In the genomic region with DNA sequence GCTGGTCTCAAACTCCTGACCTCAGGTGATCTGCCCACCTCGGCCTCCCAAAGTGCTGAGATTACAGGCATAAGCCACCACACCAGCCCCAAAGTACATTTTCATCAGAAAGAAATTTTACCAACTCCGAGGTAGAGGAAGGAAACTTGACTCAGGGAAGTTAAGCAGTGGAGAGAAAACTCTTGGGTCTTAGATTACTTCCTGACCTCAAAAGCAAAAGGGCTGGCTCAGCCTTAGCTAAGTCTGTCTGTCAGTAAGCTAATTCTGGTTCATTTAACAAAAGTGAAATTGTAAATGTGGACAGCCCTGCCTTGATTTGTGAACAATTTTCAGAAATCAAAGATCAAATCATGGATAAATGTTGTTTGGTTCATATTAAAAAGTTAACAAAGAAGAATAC, we compare ENCODE assay signal across 17 cellular contexts. TPM values are rescaled to one million over a fixed set of nuclear protein-coding genes. Genes with fewer than 3 reads are reported as not detected.
DNase-seq lines count a peak whose midpoint lies in the region; ATAC-seq, FAIRE-seq and TF ChIP-seq lines count a peak whose summit lies in the region.
"Had no signal": no experiment of that assay in that cellular context is flagged by ENCODE, and none has a peak within 500 bp of the region (broad histone marks: within the 10 kb centered on the region; RNA-seq: fewer than 3 reads in every experiment).

No MANE protein-coding gene starts in this region.

- H3K4me2 ChIP-seq in HepG2 (ENCODE audit: low read depth, low read length) (no peak overlapping the region), mesendoderm (ENCODE audit: low read length) (no peak overlapping the region)
- H3K4me2 ChIP-seq: A549 had no signal

- TF ChIP-seq POLR2A in right lobe of liver (IDR thresholded peaks at IDR 0.05) (no peak), HepG2 (IDR thresholded peaks at IDR 0.05; ENCODE audit: insufficient read depth in 1 of 2, low read depth in 2 of 2, low read length in 2 of 2) (no peak)

- H4K8ac ChIP-seq in mesendoderm (ENCODE audit: low read depth, low read length): no peak overlapping the region

- DNase-seq in right lobe of liver (no peak), HepG2 (ENCODE audit: low spot score) (no peak), mesendoderm (no peak), NCI-H226 (no peak), foreskin keratinocyte (no peak)
- DNase-seq: CD4-positive, CD25-positive, alpha-beta regulatory T cell; NCI-H1436; NCI-H2029 treated with DMSO at 0.1 percent for 48 hours; NCI-H526; OCI-M1; RPMI8226 had no signal

- H3K27ac Mint-ChIP-seq in activated naive CD8-positive, alpha-beta T cell: peak overlapping the region; percentile 62

- no peak overlapping the region for H3K56ac ChIP-seq in mesendoderm (ENCODE audit: low read length)

- no peaks in the 10 kb centered on the region for H3K27me3 ChIP-seq in right lobe of liver
- no peaks in the 10 kb centered on the region for H3K27me3 ChIP-seq in HepG2 (ENCODE audit: control insufficient read depth in 1 of 2, insufficient read depth in 2 of 2, low read length in 2 of 2)
- no peaks in the 10 kb centered on the region for H3K27me3 ChIP-seq in mesendoderm (ENCODE audit: insufficient read depth, low read length, poor library complexity)
- H3K27me3 ChIP-seq in foreskin keratinocyte: no peaks in the 10 kb centered on the region

- WGBS in right lobe of liver (ENCODE audit: insufficient coverage, low coverage, low lambda C conversion rate, missing lambda C conversion rate): 71% methylated on average over 2 of the region's 2 CpGs
- 96% methylated on average over 2 of the region's 2 CpGs for WGBS in HepG2 (ENCODE audit: low lambda C conversion rate)
- no CpG with 5 or more reads among the region's 2 CpGs for WGBS in mesendoderm (ENCODE audit: extremely low coverage, insufficient coverage, low lambda C conversion rate)

- peak overlapping the region; percentile 52 for H3K4ac ChIP-seq in mesendoderm (ENCODE audit: low read depth, low read length)

- H3K27ac ChIP-seq in right lobe of liver: no peak overlapping the region
- H3K27ac ChIP-seq in HepG2 (ENCODE audit: extremely low read length, insufficient read depth, low read length): no peak overlapping the region
- H3K27ac ChIP-seq in mesendoderm (ENCODE audit: low read depth, low read length): no peak overlapping the region
- no peak overlapping the region for H3K27ac ChIP-seq in foreskin keratinocyte
- H3K27ac ChIP-seq: A549 had no signal

- H3K23ac ChIP-seq in mesendoderm (ENCODE audit: low read length): no peak overlapping the region

- TF ChIP-seq CTCF in right lobe of liver (IDR thresholded peaks at IDR 0.05) (no peak), HepG2 (CRISPR knock-in tag; IDR thresholded peaks at IDR 0.05) (no peak), foreskin keratinocyte (conservative IDR thresholded peaks at IDR 0.05) (no peak)

- H3K4me3 Mint-ChIP-seq in activated naive CD8-positive, alpha-beta T cell: no peak overlapping the region

- BruUV-seq in HepG2 (replicated peaks; lab: Mats Ljungman, UMichigan): no TSS peak

- H3K4me1 Mint-ChIP-seq in activated naive CD8-positive, alpha-beta T cell (ENCODE audit: low read depth): peaks cover 23% of the 10 kb centered on the region

- H3K79me1 ChIP-seq in mesendoderm (ENCODE audit: low read length): no peaks in the 10 kb centered on the region

- no peak overlapping the region for H4K5ac ChIP-seq in mesendoderm (ENCODE audit: low read length)

- CTCF ChIA-PET in HepG2 (lab: Yijun Ruan, JAX; ENCODE audit: low intra/inter-chr PET ratio, low total read pairs): no interaction called here

- H3K9me3 Mint-ChIP-seq in activated naive CD8-positive, alpha-beta T cell (ENCODE audit: low read depth): peaks cover 7% of the 10 kb centered on the region

- H3K9me3 ChIP-seq in right lobe of liver: peaks cover 0 to 4% (median 0%) of the 10 kb centered on the region in 4 donors
- H3K9me3 ChIP-seq in HepG2 (ENCODE audit: low read length): no peaks in the 10 kb centered on the region
- H3K9me3 ChIP-seq: A549 had no signal

- H3K4me3 ChIP-seq in right lobe of liver (no peak overlapping the region), HepG2 (replicated peaks in 1 of 3; ENCODE audit: insufficient read depth in 1 of 3, low read depth in 2 of 3, low read length in 3 of 3) (no peak overlapping the region), mesendoderm (ENCODE audit: low read length) (no peak overlapping the region)
- H3K4me3 ChIP-seq: A549 had no signal

- in situ Hi-C loops in HepG2 (cut with HindIII; ENCODE audit: extremely low pct_ligation_motif_present, low pct_unique_long_range_greater_than_20kb): no loop called here

- H3K27me3 Mint-ChIP-seq in activated naive CD8-positive, alpha-beta T cell: no peaks in the 10 kb centered on the region
- H3K27me3 Mint-ChIP-seq: CD4-positive, CD25-positive, alpha-beta regulatory T cell had no signal

- H2BK15ac ChIP-seq in mesendoderm (replicated peaks; ENCODE audit: low read depth): no peak overlapping the region

- no peak overlapping the region for H3K18ac ChIP-seq in mesendoderm (ENCODE audit: low read length)

- H3K36me3 ChIP-seq in right lobe of liver (no peaks in the 10 kb centered on the region), HepG2 (replicated peaks in 1 of 2; ENCODE audit: control insufficient read depth in 1 of 2, insufficient read depth in 2 of 2, low read length in 2 of 2) (no peaks in the 10 kb centered on the region), mesendoderm (ENCODE audit: control insufficient read depth, insufficient read depth, low read length) (no peaks in the 10 kb centered on the region)

- TF ChIP-seq EP300 in HepG2 (IDR thresholded peaks at IDR 0.05; ENCODE audit: low read depth in 2 of 2, low read length in 2 of 2) (no peak), HepG2 (CRISPR knock-in tag; IDR thresholded peaks at IDR 0.05; ENCODE audit: borderline replicate concordance) (no peak)

- H3K79me2 ChIP-seq in HepG2 (ENCODE audit: insufficient read depth, low read length) (no peaks in the 10 kb centered on the region), mesendoderm (ENCODE audit: control insufficient read depth, insufficient read depth, low read length) (no peaks in the 10 kb centered on the region)

- no peak for TF ChIP-seq RAD21 in HepG2 (CRISPR knock-in tag; IDR thresholded peaks at IDR 0.05)

- H3K36me3 Mint-ChIP-seq in activated naive CD8-positive, alpha-beta T cell: peaks cover 4% of the 10 kb centered on the region

- H3K4me1 ChIP-seq in right lobe of liver (peaks cover 0 to 4% (median 0%) of the 10 kb centered on the region in 4 donors), HepG2 (ENCODE audit: insufficient read depth, low read length) (no peaks in the 10 kb centered on the region), mesendoderm (ENCODE audit: control insufficient read depth, low read depth, low read length) (peaks cover 6% of the 10 kb centered on the region), foreskin keratinocyte (no peaks in the 10 kb centered on the region)
- H3K4me1 ChIP-seq: A549 had no signal

- FAIRE-seq in HepG2 (lab: Jason Lieb, UNC): no peak
- FAIRE-seq: A549, D721Med, H1 had no signal

- intact Hi-C loops in right lobe of liver (cut with DNase I) (no loop called here), HepG2 (cut with micrococcal nuclease; ENCODE audit: unreplicated experiment) (no loop called here)

- no peak overlapping the region for H2AFZ ChIP-seq in HepG2 (ENCODE audit: low read length)

- H4K20me1 ChIP-seq in HepG2 (ENCODE audit: insufficient read depth, low read length): no peaks in the 10 kb centered on the region

- no peak overlapping the region for H2BK120ac ChIP-seq in mesendoderm (ENCODE audit: low read depth, low read length)

- no peak overlapping the region for H2BK5ac ChIP-seq in mesendoderm (ENCODE audit: low read length)

- no peak overlapping the region for H2AK5ac ChIP-seq in mesendoderm (ENCODE audit: low read length)

- peak in 3 of 4 donors; percentile 33 to 43 (median 43) for ATAC-seq in right lobe of liver
- ATAC-seq in HepG2: no peak
- no peak for ATAC-seq in GM19395 (IDR thresholded peaks at IDR 0.05; ENCODE audit: unreplicated experiment)
- no peak for ATAC-seq in foreskin keratinocyte
- ATAC-seq in HG03175 (IDR thresholded peaks at IDR 0.05; ENCODE audit: unreplicated experiment): no peak
- ATAC-seq: A549 had no signal

- no peak overlapping the region for H3K9ac ChIP-seq in HepG2 (ENCODE audit: insufficient read depth, low read depth, low read length)
- no peak overlapping the region for H3K9ac ChIP-seq in mesendoderm (ENCODE audit: low read length)

- POLR2A ChIA-PET in HepG2 (lab: Yijun Ruan, JAX): no interaction called here

TF ChIP-seq in HepG2, 621 proteins besides CTCF, POLR2A, EP300 and RAD21 (continues in another document):
- TF ChIP-seq SKI (IDR thresholded peaks at IDR 0.05; ENCODE audit: partially characterized antibody) (no peak), ZNF720 (CRISPR knock-in tag; IDR thresholded peaks at IDR 0.05) (no peak), ZNF367 (CRISPR knock-in tag; IDR thresholded peaks at IDR 0.05; ENCODE audit: borderline replicate concordance) (no peak), THAP11 (CRISPR knock-in tag; IDR thresholded peaks at IDR 0.05) (no peak)

RNA-seq across cellular contexts. Expression of a gene that starts 30.6 kb away (rescaled TPM):
- total RNA-seq in right lobe of liver (1 to 10 TPM; 1.8 to 3.6 (median 2.3) TPM), HepG2 (2016; rRNA removed; fragmentation: Illumina TruSeq; extraction: Trizol) (33.6 and 48.4 TPM in 2 replicates), foreskin keratinocyte (0.46 and 0.61 TPM in 2 replicates)
- total RNA-seq in HepG2 (2016; cell fraction: cytosol; rRNA removed; fragmentation: Illumina TruSeq; extraction: Trizol; ENCODE audit: low read depth): 18.3 and 21.7 TPM in 2 replicates
- total RNA-seq in HepG2 (2016; cell fraction: insoluble cytoplasmic fraction; rRNA removed; fragmentation: Illumina TruSeq; extraction: Trizol): 36.2 and 45.7 TPM in 2 replicates
- total RNA-seq in HepG2 (2016; cell fraction: membrane; rRNA removed; fragmentation: Illumina TruSeq; extraction: Trizol): 39.5 and 42.7 TPM in 2 replicates
- total RNA-seq in HepG2 (2016; cell fraction: nucleus; rRNA removed; fragmentation: Illumina TruSeq; extraction: Trizol): 16.9 and 22.6 TPM in 2 replicates
- polyA plus RNA-seq in HepG2 (2011; rRNA removed) (3.5 and 5.1 TPM in 2 replicates), foreskin keratinocyte (0.22 and 0.58 TPM in 2 replicates)
- polyA plus RNA-seq in HepG2 (2011; cell fraction: cytosol; rRNA removed): 3.0 and 3.9 TPM in 2 replicates
- polyA plus RNA-seq in HepG2 (2011; cell fraction: nucleus; rRNA removed): 1.6 and 1.8 TPM in 2 replicates
- 4.5 and 5.8 TPM in 2 replicates for polyA plus RNA-seq in HepG2 (2012)
- 14.9 and 18.7 TPM in 2 replicates for polyA plus RNA-seq in HepG2 (2016; cell fraction: cytosol; fragmentation: Illumina TruSeq; extraction: Trizol; ENCODE audit: low read depth)
- 28.6 and 35.3 TPM in 2 replicates for polyA plus RNA-seq in HepG2 (2016; cell fraction: insoluble cytoplasmic fraction; fragmentation: Illumina TruSeq; extraction: Trizol; ENCODE audit: low read depth)
- 23.6 and 28.6 TPM in 2 replicates for polyA plus RNA-seq in HepG2 (2016; cell fraction: membrane; fragmentation: Illumina TruSeq; extraction: Trizol; ENCODE audit: low read depth)
- 13.3 and 14.0 TPM in 2 replicates for polyA plus RNA-seq in HepG2 (2016; cell fraction: nucleus; fragmentation: Illumina TruSeq; extraction: Trizol; ENCODE audit: insufficient read depth, low read depth)
- 7.3 and 29.0 TPM in 2 replicates for polyA minus RNA-seq in HepG2 (2011; rRNA and poly(A)+ RNA removed; ENCODE audit: low replicate concordance)
- 3.5 and 4.1 TPM in 2 replicates for polyA minus RNA-seq in HepG2 (2011; cell fraction: cytosol; rRNA and poly(A)+ RNA removed)
- polyA minus RNA-seq in HepG2 (2011; cell fraction: nucleus; rRNA and poly(A)+ RNA removed): 7.3 and 9.3 TPM in 2 replicates
- 7.1 TPM for polyA plus RNA-seq in mesendoderm (2013, experiment 1 of 2)
- 7.7 TPM for polyA plus RNA-seq in mesendoderm (2013, experiment 2 of 2)

Comparison
In these comparisons a context has a peak if more than half of its experiments do, and no peak if none do; other contexts are left out.
1. ATAC-seq: peak in right lobe of liver (3 of 4); none in HepG2 (single experiment), GM19395 (single experiment), foreskin keratinocyte (single experiment) and HG03175 (single experiment).